In the genomic region with DNA sequence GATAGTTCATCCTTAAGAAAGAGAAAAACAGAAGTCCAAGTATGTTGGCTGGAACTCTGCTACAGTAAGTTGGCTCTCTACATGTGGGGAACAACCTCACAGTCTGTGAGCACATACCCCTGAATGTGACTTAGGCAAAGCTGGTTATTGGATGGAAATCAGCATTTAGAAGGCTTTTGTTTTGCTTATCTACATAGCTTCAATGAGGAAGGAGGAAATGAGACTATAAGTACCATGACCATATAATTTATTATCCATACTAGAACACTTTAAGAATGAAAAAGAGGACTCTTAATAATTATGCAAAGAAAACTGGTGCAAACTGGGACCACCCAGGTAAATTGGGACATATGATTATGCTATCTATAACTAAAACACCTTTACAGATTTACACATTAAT, we compare ENCODE assay signal across 40 cellular contexts.
"Had no signal": no experiment of that assay in that cellular context is flagged by ENCODE, and none has a peak within 500 bp of the region (broad histone marks: within the 10 kb centered on the region; RNA-seq: fewer than 3 reads in every experiment).

No MANE protein-coding gene starts in this region.

- H3K27me3 ChIP-seq: adrenal gland, ascending aorta, body of pancreas, brain microvascular endothelial cell, breast epithelium, cardiac muscle cell had no signal

- H3K4me1 ChIP-seq: body of pancreas, breast epithelium had no signal

- H3K4me3 ChIP-seq: adrenal gland, ascending aorta, body of pancreas, breast epithelium, cardiac muscle cell had no signal

- DNase-seq: activated effector memory CD4-positive, alpha-beta T cell treated with anti-CD3 and anti-CD28 coated beads, Interleukin-2, amount 50 U/mL, for 16 hours; activated effector memory CD4-positive, alpha-beta T cell treated with Interleukin-2 at 50 U/mL for 16 hours; activated gamma-delta T cell; activated gamma-delta T cell treated with Interleukin-2 at 50 U/mL for 16 hours; activated naive CD4-positive, alpha-beta T cell; activated naive CD4-positive, alpha-beta T cell treated with anti-CD3 and anti-CD28 coated beads for 36 hours; activated naive CD4-positive, alpha-beta T cell treated with anti-CD3 and anti-CD28 coated beads, Interleukin-2, amount 10 ng/mL, durations not matched to agents 7 days and 5 days; activated naive CD4-positive, alpha-beta T cell treated with anti-CD3 and anti-CD28 coated beads, Interleukin-2, amount 50 U/mL, for 16 hours; activated naive CD4-positive, alpha-beta T cell treated with Interleukin-2 at 50 U/mL for 16 hours; activated naive CD8-positive, alpha-beta T cell treated with anti-CD3 and anti-CD28 coated beads for 36 hours; activated naive CD8-positive, alpha-beta T cell treated with anti-CD3 and anti-CD28 coated beads, Interleukin-2, amount 10 ng/mL, durations not matched to agents 7 days and 5 days; activated naive CD8-positive, alpha-beta T cell treated with anti-CD3 and anti-CD28 coated beads, Interleukin-2, amount 50 U/mL, for 24 hours; activated T-cell treated with anti-CD3 and anti-CD28 coated beads, Interleukin-2, amount 50 U/mL, for 1 hour; activated T-cell treated with anti-CD3 and anti-CD28 coated beads, Interleukin-2, amount 50 U/mL, for 24 hours; activated T-cell treated with anti-CD3 and anti-CD28 coated beads, Interleukin-2, amount 50 U/mL, for 4 hours; activated T-cell treated with anti-CD3 and anti-CD28 coated beads, Interleukin-2, amount 50 U/mL, for 48 hours; activated T-cell treated with anti-CD3 and anti-CD28 coated beads, Interleukin-2, amount 50 U/mL, for 72 hours; adrenal gland; amniotic stem cell; amygdala; anterior cingulate cortex; aorta; body of pancreas; brain microvascular endothelial cell; caudate nucleus; central memory CD4-positive, alpha-beta T cell; cerebellar nuclear complex had no signal

- H3K27ac ChIP-seq: adrenal gland, ascending aorta, body of pancreas, brain microvascular endothelial cell, breast epithelium, cardiac muscle cell had no signal

- ATAC-seq: activated naive CD4-positive, alpha-beta T cell treated with anti-CD3 and anti-CD28 coated beads, Interleukin-2, amount 50 U/mL, for 72 hours; activated naive CD8-positive, alpha-beta T cell treated with anti-CD3 and anti-CD28 coated beads, Interleukin-2, amount 50 U/mL, for 24 hours; activated T-cell treated with anti-CD3 and anti-CD28 coated beads, Interleukin-2, amount 50 U/mL, for 4 hours; activated T-cell treated with anti-CD3 and anti-CD28 coated beads, Interleukin-2, amount 50 U/mL, for 72 hours; activated T-helper 17 cell treated with anti-CD3 and anti-CD28 coated beads, Interleukin-2, amount 50 U/mL, for 72 hours; body of pancreas had no signal

- H3K9me3 ChIP-seq: adrenal gland, ascending aorta, body of pancreas, breast epithelium had no signal

- H3K27ac Mint-ChIP-seq: activated naive CD4-positive, alpha-beta T cell treated with anti-CD3 and anti-CD28 coated beads for 36 hours; activated naive CD4-positive, alpha-beta T cell treated with anti-CD3 and anti-CD28 coated beads, Interleukin-2, amount 10 ng/mL, durations not matched to agents 7 days and 5 days; activated naive CD4-positive, alpha-beta T cell treated with anti-CD3 and anti-CD28 coated beads, Interleukin-2, amount 50 U/mL, for 24 hours; activated naive CD4-positive, alpha-beta T cell treated with anti-CD3 and anti-CD28 coated beads, Interleukin-2, amount 50 U/mL, for 72 hours; activated naive CD8-positive, alpha-beta T cell; activated naive CD8-positive, alpha-beta T cell treated with anti-CD3 and anti-CD28 coated beads for 36 hours; activated naive CD8-positive, alpha-beta T cell treated with anti-CD3 and anti-CD28 coated beads, Interleukin-2, amount 10 ng/mL, durations not matched to agents 7 days and 5 days; activated naive CD8-positive, alpha-beta T cell treated with anti-CD3 and anti-CD28 coated beads, Interleukin-2, amount 50 U/mL, for 24 hours; activated T-cell treated with anti-CD3 and anti-CD28 coated beads, Interleukin-2, amount 50 U/mL, for 24 hours; activated T-cell treated with anti-CD3 and anti-CD28 coated beads, Interleukin-2, amount 50 U/mL, for 72 hours; activated T-helper 1 cell treated with anti-CD3 and anti-CD28 coated beads, Interleukin-12 subunit alpha, Interleukin-12 subunit beta, Interleukin-2, Interleukin-4 antibody, amounts not matched to agents 30 ng/mL and 10 ng/mL and 1 ng/mL, durations not matched to agents 14 hours and 24 hours and 36 hours; activated T-helper 17 cell treated with anti-CD3 and anti-CD28 coated beads, Interleukin-2, amount 50 U/mL, for 72 hours; activated T-helper 2 cell treated with anti-CD3 and anti-CD28 coated beads, Interferon-gamma antibody, Interleukin-2, Interleukin-4, amounts not matched to agents 10 μg/mL and 5 μg/mL and 100 μg/mL, durations not matched to agents 14 hours and 24 hours and 36 hours; brain had no signal

- FAIRE-seq: astrocyte, bronchial epithelial cell had no signal

- H3K4me3 Mint-ChIP-seq: activated naive CD4-positive, alpha-beta T cell treated with anti-CD3 and anti-CD28 coated beads for 36 hours; activated naive CD4-positive, alpha-beta T cell treated with anti-CD3 and anti-CD28 coated beads, Interleukin-2, amount 10 ng/mL, durations not matched to agents 7 days and 5 days; activated naive CD4-positive, alpha-beta T cell treated with anti-CD3 and anti-CD28 coated beads, Interleukin-2, amount 50 U/mL, for 24 hours; activated naive CD8-positive, alpha-beta T cell; activated naive CD8-positive, alpha-beta T cell treated with anti-CD3 and anti-CD28 coated beads for 36 hours; activated naive CD8-positive, alpha-beta T cell treated with anti-CD3 and anti-CD28 coated beads, Interleukin-2, amount 10 ng/mL, durations not matched to agents 7 days and 5 days; activated naive CD8-positive, alpha-beta T cell treated with anti-CD3 and anti-CD28 coated beads, Interleukin-2, amount 50 U/mL, for 24 hours; activated T-cell treated with anti-CD3 and anti-CD28 coated beads, Interleukin-2, amount 50 U/mL, for 24 hours; activated T-cell treated with anti-CD3 and anti-CD28 coated beads, Interleukin-2, amount 50 U/mL, for 4 hours; activated T-cell treated with anti-CD3 and anti-CD28 coated beads, Interleukin-2, amount 50 U/mL, for 72 hours; activated T-helper 1 cell treated with anti-CD3 and anti-CD28 coated beads, Interleukin-12 subunit alpha, Interleukin-12 subunit beta, Interleukin-2, Interleukin-4 antibody, amounts not matched to agents 30 ng/mL and 10 ng/mL and 1 ng/mL, durations not matched to agents 14 hours and 24 hours and 36 hours; activated T-helper 17 cell treated with anti-CD3 and anti-CD28 coated beads, Interleukin-2, amount 50 U/mL, for 72 hours; brain; central memory CD8-positive, alpha-beta T cell had no signal

- H3K27me3 Mint-ChIP-seq: activated naive CD4-positive, alpha-beta T cell treated with anti-CD3 and anti-CD28 coated beads, Interleukin-2, amount 50 U/mL, for 24 hours; activated naive CD8-positive, alpha-beta T cell; activated naive CD8-positive, alpha-beta T cell treated with anti-CD3 and anti-CD28 coated beads for 36 hours; activated naive CD8-positive, alpha-beta T cell treated with anti-CD3 and anti-CD28 coated beads, Interleukin-2, amount 50 U/mL, for 24 hours; activated T-cell treated with anti-CD3 and anti-CD28 coated beads, Interleukin-2, amount 50 U/mL, for 24 hours; brain had no signal

- H3K36me3 ChIP-seq: adrenal gland, ascending aorta, brain microvascular endothelial cell, breast epithelium, cardiac muscle cell had no signal

- H3K4me1 Mint-ChIP-seq: activated T-helper 17 cell treated with anti-CD3 and anti-CD28 coated beads, Interleukin-2, amount 50 U/mL, for 72 hours; central memory CD8-positive, alpha-beta T cell had no signal

- H3K36me3 Mint-ChIP-seq: brain had no signal

- H3K9me3 Mint-ChIP-seq: activated naive CD4-positive, alpha-beta T cell treated with anti-CD3 and anti-CD28 coated beads, Interleukin-2, amount 50 U/mL, for 24 hours had no signal
